ENCODE assay signal across 25 cellular contexts in the genomic region with DNA sequence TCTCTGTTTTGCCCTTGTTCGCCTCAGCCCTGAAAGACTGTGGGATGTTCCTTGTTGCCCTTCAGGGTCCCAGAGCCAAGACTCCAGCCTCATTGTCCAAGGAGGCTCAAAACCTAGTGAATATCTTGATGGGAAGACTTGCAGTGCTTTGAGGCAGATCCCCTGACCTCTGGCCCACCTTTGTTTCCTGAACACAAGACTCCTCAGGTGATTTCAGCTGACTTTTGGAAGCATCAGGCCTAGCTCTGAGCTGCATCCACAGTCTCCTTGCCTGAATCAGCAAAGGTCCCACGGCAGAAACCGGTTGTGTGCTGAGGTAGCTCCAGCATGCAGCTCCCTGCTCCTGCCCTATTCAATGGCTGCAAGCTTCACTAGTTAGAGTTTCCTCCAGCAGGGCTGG.
DNase-seq lines count a peak whose midpoint lies in the region; ATAC-seq, FAIRE-seq and TF ChIP-seq lines count a peak whose summit lies in the region.
"Had no signal": no experiment of that assay in that cellular context is flagged by ENCODE, and none has a peak within 500 bp of the region (broad histone marks: within the 10 kb centered on the region; RNA-seq: fewer than 3 reads in every experiment).

No MANE protein-coding gene starts in this region.

- H2BK12ac ChIP-seq in H1 (ENCODE audit: low read depth, low read length), result no peak overlapping the region

- WGBS in IMR-90 (ENCODE audit: extremely low coverage in 2 of 2, insufficient read length in 1 of 2), 2 experiments, result no CpG with 5 or more reads among the region's 3 CpGs
- 100% methylated on average over 3 of the region's 3 CpGs; no CpG with 5 or more reads in 1 of the 2 experiments for WGBS in H1 (ENCODE audit: extremely low coverage in 1 of 2, insufficient coverage in 1 of 2, insufficient read length in 1 of 2, insufficient replicate concordance in 2 of 2, low coverage in 1 of 2, low lambda C conversion rate in 2 of 2, missing lambda C conversion rate in 1 of 2), 2 experiments

- H2AFZ ChIP-seq in IMR-90 (replicated peaks; ENCODE audit: low read length, poor library complexity), result no peak overlapping the region
- 0 out of 2 replicates have a peak overlapping the region, but pooled peaks have one; percentile 24 for H2AFZ ChIP-seq in H1 (ENCODE audit: low read length)

- TF ChIP-seq CTCF in activated CD8-positive, alpha-beta T cell treated with anti-CD3 and anti-CD28 coated beads for 36 hours (IDR thresholded peaks at IDR 0.05), result no peak
- no peak for TF ChIP-seq CTCF in IMR-90 (conservative IDR thresholded peaks at IDR 0.05; ENCODE audit: low read depth, low read length)
- TF ChIP-seq CTCF in H1 (IDR thresholded peaks at IDR 0.05; ENCODE audit: control extremely low read depth in 1 of 3, insufficient read depth in 1 of 3, low read depth in 1 of 3, low read length in 3 of 3), result no peak

- H3K79me2 ChIP-seq in H1 (ENCODE audit: control insufficient read depth in 1 of 2, insufficient read depth in 2 of 2, low read length in 2 of 2), result no peaks in the 10 kb centered on the region

- no peak overlapping the region for H3K4me3 ChIP-seq in IMR-90 (ENCODE audit: insufficient read depth, low read depth, low read length)
- H3K4me3 ChIP-seq in H1 (ENCODE audit: extremely low read depth in 1 of 4, insufficient read depth in 2 of 4, low read depth in 3 of 4, low read length in 4 of 4), result no peak overlapping the region
- H3K4me3 ChIP-seq: K562, MG63 had no signal

- ATAC-seq in activated CD8-positive, alpha-beta T cell treated with anti-CD3 and anti-CD28 coated beads, Interleukin-2, amount 10 ng/mL, durations not matched to agents 7 days and 5 days, result no peak
- no peak for ATAC-seq in activated CD8-positive, alpha-beta T cell treated with anti-CD3 and anti-CD28 coated beads for 36 hours
- ATAC-seq in IMR-90 (ENCODE audit: low read depth) (no peak), GM18870 (IDR thresholded peaks at IDR 0.05; ENCODE audit: unreplicated experiment) (no peak), HG02885 (IDR thresholded peaks at IDR 0.05; ENCODE audit: poor library complexity, unreplicated experiment) (no peak)
- ATAC-seq: K562, Right ventricle myocardium inferior had no signal

- H3K9me3 ChIP-seq in IMR-90 (ENCODE audit: control insufficient read depth, insufficient read depth, low read length) (peaks cover 35% of the 10 kb centered on the region), H1 (ENCODE audit: insufficient read depth in 2 of 2, low read depth in 1 of 2, low read length in 1 of 2) (no peaks in the 10 kb centered on the region)
- H3K9me3 ChIP-seq: MG63 had no signal

- H2BK120ac ChIP-seq in IMR-90 (ENCODE audit: low read depth, low read length) (no peak overlapping the region), H1 (replicated peaks; ENCODE audit: low read depth, low read length) (no peak overlapping the region)

- H3K9ac ChIP-seq in IMR-90 (ENCODE audit: low read depth, low read length), result no peak overlapping the region
- H3K9ac ChIP-seq in H1 (replicated peaks in 1 of 4; ENCODE audit: extremely low read depth in 1 of 4, low read depth in 3 of 4, low read length in 3 of 4), result no peak overlapping the region

- H2BK15ac ChIP-seq in IMR-90 (ENCODE audit: low read depth, low read length), result no peak overlapping the region
- H2BK15ac ChIP-seq in H1 (ENCODE audit: low read length), result 0 out of 2 replicates have a peak overlapping the region, but pooled peaks have one; percentile 76

- TF ChIP-seq EP300 in H1 (IDR thresholded peaks at IDR 0.05; ENCODE audit: borderline replicate concordance in 1 of 2, low read depth in 2 of 2, low read length in 2 of 2), result no peak

- TF ChIP-seq POLR2A in IMR-90 (IDR thresholded peaks at IDR 0.05; ENCODE audit: low read depth, low read length) (no peak), H1 (IDR thresholded peaks at IDR 0.05; ENCODE audit: control extremely low read depth in 1 of 2, low read depth in 2 of 2, low read length in 2 of 2) (no peak)

- H2BK20ac ChIP-seq in IMR-90 (ENCODE audit: low read depth, low read length) (no peak overlapping the region), H1 (ENCODE audit: low read length) (no peak overlapping the region)

- H3K14ac ChIP-seq in IMR-90 (replicated peaks; ENCODE audit: low read depth, low read length) (no peak overlapping the region), H1 (ENCODE audit: insufficient read length) (no peak overlapping the region)

- dilution Hi-C loops in IMR-90 (cut with HindIII; ENCODE audit: low sequenced_read_pairs, unreplicated experiment), result no loop called here

- no peak overlapping the region for H3K4ac ChIP-seq in IMR-90 (ENCODE audit: low read depth, low read length)
- H3K4ac ChIP-seq in H1 (replicated peaks; ENCODE audit: insufficient read length, low read depth, low read length), result no peak overlapping the region

- H3K23me2 ChIP-seq in H1 (ENCODE audit: low read depth, low read length), result no peaks in the 10 kb centered on the region

- no peaks in the 10 kb centered on the region for H3K36me3 Mint-ChIP-seq in activated CD8-positive, alpha-beta T cell treated with anti-CD3 and anti-CD28 coated beads, Interleukin-2, amount 10 ng/mL, durations not matched to agents 7 days and 5 days (ENCODE audit: low read depth)
- no peaks in the 10 kb centered on the region for H3K36me3 Mint-ChIP-seq in activated CD8-positive, alpha-beta T cell treated with anti-CD3 and anti-CD28 coated beads for 36 hours (ENCODE audit: low read depth)
- H3K36me3 Mint-ChIP-seq: CD8-positive, alpha-beta memory T cell had no signal

- POLR2A ChIA-PET in activated CD8-positive, alpha-beta T cell treated with anti-CD3 and anti-CD28 coated beads, Interleukin-2, amount 10 ng/mL, durations not matched to agents 7 days and 5 days (lab: Charles Lee), result no interaction called here
- POLR2A ChIA-PET in activated CD8-positive, alpha-beta T cell treated with anti-CD3 and anti-CD28 coated beads for 36 hours (lab: Charles Lee), result no interaction called here
- POLR2A ChIA-PET in IMR-90 (lab: Charles Lee; ENCODE audit: unreplicated experiment), result no interaction called here
- POLR2A ChIA-PET in H1 (lab: Charles Lee; ENCODE audit: partially characterized antibody), result no interaction called here

- H4K91ac ChIP-seq in IMR-90 (ENCODE audit: insufficient read depth, low read depth, low read length), result no peak overlapping the region
- no peak overlapping the region for H4K91ac ChIP-seq in H1 (replicated peaks; ENCODE audit: insufficient read length, low read length)

- peak overlapping the region; percentile 16 for H2AK9ac ChIP-seq in IMR-90 (replicated peaks; ENCODE audit: low read depth, low read length, poor library complexity)

- no TSS peak for BruUV-seq in IMR-90 (replicated peaks; lab: Mats Ljungman, UMichigan)

- H2BK5ac ChIP-seq in IMR-90 (ENCODE audit: low read depth, low read length, poor library complexity, severe bottlenecking) (no peak overlapping the region), H1 (ENCODE audit: low read depth, low read length) (no peak overlapping the region)

- H3K56ac ChIP-seq in IMR-90 (ENCODE audit: extremely low read depth, insufficient read depth, low read length), result no peak overlapping the region
- no peak overlapping the region for H3K56ac ChIP-seq in H1 (replicated peaks; ENCODE audit: insufficient read length, low read depth, low read length)

- H3K9me1 ChIP-seq in IMR-90 (ENCODE audit: insufficient read depth, low read length), result no peaks in the 10 kb centered on the region

- H3K27me3 Mint-ChIP-seq in activated CD8-positive, alpha-beta T cell treated with anti-CD3 and anti-CD28 coated beads, Interleukin-2, amount 10 ng/mL, durations not matched to agents 7 days and 5 days (ENCODE audit: low read depth), result peaks cover 20% of the 10 kb centered on the region
- peaks cover 3% of the 10 kb centered on the region for H3K27me3 Mint-ChIP-seq in activated CD8-positive, alpha-beta T cell treated with anti-CD3 and anti-CD28 coated beads for 36 hours

- H3K79me1 ChIP-seq in IMR-90 (ENCODE audit: low read depth in 1 of 2, low read length in 2 of 2) (no peaks in the 10 kb centered on the region), H1 (ENCODE audit: low read depth, low read length) (no peaks in the 10 kb centered on the region)

- H3K4me1 Mint-ChIP-seq in activated CD8-positive, alpha-beta T cell treated with anti-CD3 and anti-CD28 coated beads, Interleukin-2, amount 10 ng/mL, durations not matched to agents 7 days and 5 days (ENCODE audit: low read depth), result no peaks in the 10 kb centered on the region
- no peaks in the 10 kb centered on the region for H3K4me1 Mint-ChIP-seq in activated CD8-positive, alpha-beta T cell treated with anti-CD3 and anti-CD28 coated beads for 36 hours (ENCODE audit: low read depth)
- H3K4me1 Mint-ChIP-seq: CD8-positive, alpha-beta memory T cell had no signal

- H4K5ac ChIP-seq in IMR-90 (ENCODE audit: low read depth, low read length) (no peak overlapping the region), H1 (ENCODE audit: insufficient read length, low read depth, low read length) (no peak overlapping the region)

- no peak overlapping the region for H3K23ac ChIP-seq in IMR-90 (ENCODE audit: low read depth, low read length)
- no peak overlapping the region for H3K23ac ChIP-seq in H1 (ENCODE audit: insufficient read length)

- no peak overlapping the region for H3K4me3 Mint-ChIP-seq in activated CD8-positive, alpha-beta T cell treated with anti-CD3 and anti-CD28 coated beads, Interleukin-2, amount 10 ng/mL, durations not matched to agents 7 days and 5 days
- H3K4me3 Mint-ChIP-seq in activated CD8-positive, alpha-beta T cell treated with anti-CD3 and anti-CD28 coated beads for 36 hours, result no peak overlapping the region
- H3K4me3 Mint-ChIP-seq: CD8-positive, alpha-beta memory T cell had no signal

- H3K36me3 ChIP-seq in IMR-90 (ENCODE audit: control insufficient read depth, insufficient read depth, low read length) (no peaks in the 10 kb centered on the region), H1 (ENCODE audit: control insufficient read depth in 2 of 4, insufficient read depth in 4 of 4, low read length in 3 of 4) (no peaks in the 10 kb centered on the region)
- H3K36me3 ChIP-seq: MG63 had no signal

- no peak overlapping the region for H2AK5ac ChIP-seq in IMR-90 (ENCODE audit: low read depth, low read length)
- no peak overlapping the region for H2AK5ac ChIP-seq in H1 (ENCODE audit: low read depth, low read length)

- H3K27me3 ChIP-seq in IMR-90 (ENCODE audit: control insufficient read depth, insufficient read depth, low read length), result no peaks in the 10 kb centered on the region
- peaks cover 0 to 2% (median 0%) of the 10 kb centered on the region in 4 experiments; a peak in 1 of 7 replicates for H3K27me3 ChIP-seq in H1 (replicated peaks in 1 of 4; ENCODE audit: control insufficient read depth in 3 of 4, extremely low read depth in 1 of 4, insufficient read depth in 3 of 4, low read length in 3 of 4)

- H3K4me1 ChIP-seq in IMR-90 (ENCODE audit: control insufficient read depth, insufficient read depth, low read length), result no peaks in the 10 kb centered on the region
- no peaks in the 10 kb centered on the region; a peak in 2 of 7 replicates for H3K4me1 ChIP-seq in H1 (replicated peaks in 1 of 4; ENCODE audit: control insufficient read depth in 3 of 4, insufficient read depth in 4 of 4, low read length in 3 of 4)

- H3K27ac ChIP-seq in IMR-90 (ENCODE audit: insufficient read depth, low read length), result no peak overlapping the region
- no peak overlapping the region for H3K27ac ChIP-seq in H1 (ENCODE audit: low read depth, low read length)
- H3K27ac ChIP-seq: C4-2B had no signal

- intact Hi-C loops in activated CD8-positive, alpha-beta T cell treated with anti-CD3 and anti-CD28 coated beads for 36 hours (cut with micrococcal nuclease), result no loop called here
- intact Hi-C loops in IMR-90 (cut with micrococcal nuclease), result no loop called here

- no peak for FAIRE-seq in H1 (lab: Jason Lieb, UNC)
- FAIRE-seq: G401.6, GM12892, K562 had no signal

- H3K4me2 ChIP-seq in IMR-90 (ENCODE audit: low read depth, low read length) (no peak overlapping the region), H1 (ENCODE audit: insufficient read depth in 1 of 2, low read depth in 2 of 2, low read length in 2 of 2) (no peak overlapping the region)

- no peak overlapping the region for H3K27ac Mint-ChIP-seq in activated CD8-positive, alpha-beta T cell treated with anti-CD3 and anti-CD28 coated beads, Interleukin-2, amount 10 ng/mL, durations not matched to agents 7 days and 5 days
- H3K27ac Mint-ChIP-seq in activated CD8-positive, alpha-beta T cell treated with anti-CD3 and anti-CD28 coated beads for 36 hours, result no peak overlapping the region
- H3K27ac Mint-ChIP-seq: CD8-positive, alpha-beta memory T cell had no signal

- no peaks in the 10 kb centered on the region for H3K9me3 Mint-ChIP-seq in activated CD8-positive, alpha-beta T cell treated with anti-CD3 and anti-CD28 coated beads, Interleukin-2, amount 10 ng/mL, durations not matched to agents 7 days and 5 days (ENCODE audit: insufficient read depth)
- H3K9me3 Mint-ChIP-seq in activated CD8-positive, alpha-beta T cell treated with anti-CD3 and anti-CD28 coated beads for 36 hours, result no peaks in the 10 kb centered on the region
- H3K9me3 Mint-ChIP-seq: CD8-positive, alpha-beta memory T cell had no signal

- peak; percentile 15 for DNase-seq in activated CD8-positive, alpha-beta T cell treated with anti-CD3 and anti-CD28 coated beads, Interleukin-2, amount 10 ng/mL, durations not matched to agents 7 days and 5 days
- no peak for DNase-seq in activated CD8-positive, alpha-beta T cell treated with anti-CD3 and anti-CD28 coated beads for 36 hours
- DNase-seq in IMR-90 (no peak), H1 (ENCODE audit: low read depth in 1 of 2, low spot score in 2 of 2) (peak in 1 of 2 experiments; percentile 42), mesenteric fat pad (ENCODE audit: low spot score) (peak; percentile 79)
- no peak for DNase-seq in stimulated activated CD8-positive, alpha-beta memory T cell treated with anti-CD3 and anti-CD28 coated beads, Interleukin-4, amount 100 ng/mL, for 48 hours
- DNase-seq: 8988T; AML-193; Calu3; CD8-positive, alpha-beta memory T cell; DMS153; GOT3; MG63; NCI-H1048; NCI-H1417 treated with DMSO at 0.1 percent for 48 hours; NCI-H187; NCI-H446; NCI-H526 had no signal

- CTCF ChIA-PET in activated CD8-positive, alpha-beta T cell treated with anti-CD3 and anti-CD28 coated beads, Interleukin-2, amount 10 ng/mL, durations not matched to agents 7 days and 5 days (lab: Charles Lee), result no interaction called here
- CTCF ChIA-PET in activated CD8-positive, alpha-beta T cell treated with anti-CD3 and anti-CD28 coated beads for 36 hours (lab: Charles Lee), result no interaction called here
- CTCF ChIA-PET in IMR-90 (lab: Yijun Ruan, JAX) (no interaction called here), H1 (lab: Charles Lee; ENCODE audit: partially characterized antibody) (interaction anchor here (1.4 kb wide), 1 partner anchor 10 kb away, joined by 3 read pairs; no protein-coding TSS in a partner anchor)

- no peak overlapping the region for H4K8ac ChIP-seq in IMR-90 (ENCODE audit: low read depth in 2 of 2, low read length in 2 of 2)
- no peak overlapping the region for H4K8ac ChIP-seq in H1 (ENCODE audit: extremely low read depth, insufficient read depth, low read length)

- in situ Hi-C loops in IMR-90 (cut with MboI; ENCODE audit: low sequenced_read_pairs), result no loop called here

- no peak for TF ChIP-seq RAD21 in IMR-90 (IDR thresholded peaks at IDR 0.05; ENCODE audit: low read length)
- TF ChIP-seq RAD21 in H1 (IDR thresholded peaks at IDR 0.05 in 1 of 2, conservative IDR thresholded peaks at IDR 0.05 in 1 of 2; ENCODE audit: low read depth in 2 of 2, low read length in 2 of 2), result no peak

- H4K20me1 ChIP-seq in IMR-90 (ENCODE audit: insufficient read depth, low read length) (no peaks in the 10 kb centered on the region), H1 (replicated peaks in 1 of 2; ENCODE audit: control insufficient read depth in 1 of 2, insufficient read depth in 2 of 2, low read length in 2 of 2) (no peaks in the 10 kb centered on the region)

- H3K18ac ChIP-seq in IMR-90 (ENCODE audit: low read depth, low read length), result no peak overlapping the region
- no peak overlapping the region for H3K18ac ChIP-seq in H1 (ENCODE audit: extremely low read depth, low read length)

Comparison
In these comparisons a context has a peak if more than half of its experiments do, and no peak if none do; other contexts are left out.
1. DNase-seq: peak in activated CD8-positive, alpha-beta T cell treated with anti-CD3 and anti-CD28 coated beads, Interleukin-2, amount 10 ng/mL, durations not matched to agents 7 days and 5 days (single experiment) and mesenteric fat pad (single experiment); none in activated CD8-positive, alpha-beta T cell treated with anti-CD3 and anti-CD28 coated beads for 36 hours (single experiment), IMR-90 (single experiment) and stimulated activated CD8-positive, alpha-beta memory T cell treated with anti-CD3 and anti-CD28 coated beads, Interleukin-4, amount 100 ng/mL, for 48 hours (single experiment).